ENCODE assay signal across 1 cellular context in the genomic region with DNA sequence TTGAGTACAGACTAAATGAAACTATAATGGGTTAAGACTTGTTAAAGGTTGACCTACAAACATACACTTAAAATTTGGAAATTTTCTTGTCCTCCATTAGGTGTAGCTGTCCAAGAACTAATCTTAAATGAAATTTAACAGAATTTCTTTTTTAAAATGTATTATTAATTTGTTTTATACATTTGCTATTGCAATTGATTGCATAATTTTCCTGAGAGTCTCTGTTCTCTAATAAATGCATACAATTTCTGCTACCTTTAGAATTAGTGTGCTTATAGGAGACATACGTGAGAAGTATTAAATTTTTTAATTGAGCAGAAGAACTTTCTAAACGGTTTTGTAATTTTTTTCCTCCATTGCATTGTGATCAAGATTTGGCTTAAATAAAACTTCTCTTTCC.
TF ChIP-seq lines count a peak whose summit lies in the region.

No MANE protein-coding gene starts in this region.

TF ChIP-seq in GM12878, 131 proteins besides CTCF, POLR2A, EP300 and RAD21 (continued from another document):
- TF ChIP-seq, protein P1, sequence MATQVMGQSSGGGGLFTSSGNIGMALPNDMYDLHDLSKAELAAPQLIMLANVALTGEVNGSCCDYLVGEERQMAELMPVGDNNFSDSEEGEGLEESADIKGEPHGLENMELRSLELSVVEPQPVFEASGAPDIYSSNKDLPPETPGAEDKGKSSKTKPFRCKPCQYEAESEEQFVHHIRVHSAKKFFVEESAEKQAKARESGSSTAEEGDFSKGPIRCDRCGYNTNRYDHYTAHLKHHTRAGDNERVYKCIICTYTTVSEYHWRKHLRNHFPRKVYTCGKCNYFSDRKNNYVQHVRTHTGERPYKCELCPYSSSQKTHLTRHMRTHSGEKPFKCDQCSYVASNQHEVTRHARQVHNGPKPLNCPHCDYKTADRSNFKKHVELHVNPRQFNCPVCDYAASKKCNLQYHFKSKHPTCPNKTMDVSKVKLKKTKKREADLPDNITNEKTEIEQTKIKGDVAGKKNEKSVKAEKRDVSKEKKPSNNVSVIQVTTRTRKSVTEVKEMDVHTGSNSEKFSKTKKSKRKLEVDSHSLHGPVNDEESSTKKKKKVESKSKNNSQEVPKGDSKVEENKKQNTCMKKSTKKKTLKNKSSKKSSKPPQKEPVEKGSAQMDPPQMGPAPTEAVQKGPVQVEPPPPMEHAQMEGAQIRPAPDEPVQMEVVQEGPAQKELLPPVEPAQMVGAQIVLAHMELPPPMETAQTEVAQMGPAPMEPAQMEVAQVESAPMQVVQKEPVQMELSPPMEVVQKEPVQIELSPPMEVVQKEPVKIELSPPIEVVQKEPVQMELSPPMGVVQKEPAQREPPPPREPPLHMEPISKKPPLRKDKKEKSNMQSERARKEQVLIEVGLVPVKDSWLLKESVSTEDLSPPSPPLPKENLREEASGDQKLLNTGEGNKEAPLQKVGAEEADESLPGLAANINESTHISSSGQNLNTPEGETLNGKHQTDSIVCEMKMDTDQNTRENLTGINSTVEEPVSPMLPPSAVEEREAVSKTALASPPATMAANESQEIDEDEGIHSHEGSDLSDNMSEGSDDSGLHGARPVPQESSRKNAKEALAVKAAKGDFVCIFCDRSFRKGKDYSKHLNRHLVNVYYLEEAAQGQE (IDR thresholded peaks at IDR 0.05; ENCODE audit: low read depth, low read length), result no peak
- no peak for TF ChIP-seq SMC3 (IDR thresholded peaks at IDR 0.05; ENCODE audit: borderline replicate concordance, low read length)
- TF ChIP-seq, protein P2, sequence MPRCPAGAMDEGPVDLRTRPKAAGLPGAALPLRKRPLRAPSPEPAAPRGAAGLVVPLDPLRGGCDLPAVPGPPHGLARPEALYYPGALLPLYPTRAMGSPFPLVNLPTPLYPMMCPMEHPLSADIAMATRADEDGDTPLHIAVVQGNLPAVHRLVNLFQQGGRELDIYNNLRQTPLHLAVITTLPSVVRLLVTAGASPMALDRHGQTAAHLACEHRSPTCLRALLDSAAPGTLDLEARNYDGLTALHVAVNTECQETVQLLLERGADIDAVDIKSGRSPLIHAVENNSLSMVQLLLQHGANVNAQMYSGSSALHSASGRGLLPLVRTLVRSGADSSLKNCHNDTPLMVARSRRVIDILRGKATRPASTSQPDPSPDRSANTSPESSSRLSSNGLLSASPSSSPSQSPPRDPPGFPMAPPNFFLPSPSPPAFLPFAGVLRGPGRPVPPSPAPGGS (IDR thresholded peaks at IDR 0.05; ENCODE audit: borderline replicate concordance, insufficient read depth, low read depth, low read length, poor library complexity, severe bottlenecking), result no peak
- TF ChIP-seq, protein P3, sequence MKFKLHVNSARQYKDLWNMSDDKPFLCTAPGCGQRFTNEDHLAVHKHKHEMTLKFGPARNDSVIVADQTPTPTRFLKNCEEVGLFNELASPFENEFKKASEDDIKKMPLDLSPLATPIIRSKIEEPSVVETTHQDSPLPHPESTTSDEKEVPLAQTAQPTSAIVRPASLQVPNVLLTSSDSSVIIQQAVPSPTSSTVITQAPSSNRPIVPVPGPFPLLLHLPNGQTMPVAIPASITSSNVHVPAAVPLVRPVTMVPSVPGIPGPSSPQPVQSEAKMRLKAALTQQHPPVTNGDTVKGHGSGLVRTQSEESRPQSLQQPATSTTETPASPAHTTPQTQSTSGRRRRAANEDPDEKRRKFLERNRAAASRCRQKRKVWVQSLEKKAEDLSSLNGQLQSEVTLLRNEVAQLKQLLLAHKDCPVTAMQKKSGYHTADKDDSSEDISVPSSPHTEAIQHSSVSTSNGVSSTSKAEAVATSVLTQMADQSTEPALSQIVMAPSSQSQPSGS (IDR thresholded peaks at IDR 0.05; ENCODE audit: low read length), result no peak
- no peak for TF ChIP-seq RFX5 (IDR thresholded peaks at IDR 0.05; ENCODE audit: low read depth, low read length)
- TF ChIP-seq MYC (IDR thresholded peaks at IDR 0.05; ENCODE audit: insufficient read depth, insufficient read length, insufficient replicate concordance, low read length, severe bottlenecking), result no peak
- TF ChIP-seq GABPA (IDR thresholded peaks at IDR 0.05; ENCODE audit: low read depth), result no peak
